In genomic region chr12:131009595-131010270, GRCh38 we compare ENCODE assay signal across 1 cellular context.
TF ChIP-seq lines count a peak whose summit lies in the region.

No MANE protein-coding gene starts in this region.

TF ChIP-seq in IMR-90, 13 proteins besides CTCF, POLR2A, EP300 and RAD21:
- TF ChIP-seq NFE2L2 (IDR thresholded peaks at IDR 0.05; ENCODE audit: low read depth, low read length) (no peak), MAZ (IDR thresholded peaks at IDR 0.05; ENCODE audit: borderline replicate concordance, low read depth, low read length) (no peak), RCOR1 (IDR thresholded peaks at IDR 0.05; ENCODE audit: insufficient replicate concordance, low read length) (no peak), CHD1 (IDR thresholded peaks at IDR 0.05; ENCODE audit: low read depth, low read length) (no peak), MAFK (IDR thresholded peaks at IDR 0.05; ENCODE audit: low read depth, low read length) (no peak), CEBPB (IDR thresholded peaks at IDR 0.05; ENCODE audit: low read depth, low read length) (no peak), RFX5 (IDR thresholded peaks at IDR 0.05; ENCODE audit: low read depth, low read length) (no peak), SMC3 (IDR thresholded peaks at IDR 0.05; ENCODE audit: low read depth, low read length) (no peak), MXI1 (IDR thresholded peaks at IDR 0.05; ENCODE audit: borderline replicate concordance, low read depth, low read length) (no peak), FOS (IDR thresholded peaks at IDR 0.05; ENCODE audit: low read depth, low read length) (no peak)
- TF ChIP-seq, protein P1, sequence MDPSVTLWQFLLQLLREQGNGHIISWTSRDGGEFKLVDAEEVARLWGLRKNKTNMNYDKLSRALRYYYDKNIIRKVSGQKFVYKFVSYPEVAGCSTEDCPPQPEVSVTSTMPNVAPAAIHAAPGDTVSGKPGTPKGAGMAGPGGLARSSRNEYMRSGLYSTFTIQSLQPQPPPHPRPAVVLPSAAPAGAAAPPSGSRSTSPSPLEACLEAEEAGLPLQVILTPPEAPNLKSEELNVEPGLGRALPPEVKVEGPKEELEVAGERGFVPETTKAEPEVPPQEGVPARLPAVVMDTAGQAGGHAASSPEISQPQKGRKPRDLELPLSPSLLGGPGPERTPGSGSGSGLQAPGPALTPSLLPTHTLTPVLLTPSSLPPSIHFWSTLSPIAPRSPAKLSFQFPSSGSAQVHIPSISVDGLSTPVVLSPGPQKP (IDR thresholded peaks at IDR 0.05; ENCODE audit: borderline replicate concordance, low read depth, low read length): no peak
- TF ChIP-seq, protein P2, sequence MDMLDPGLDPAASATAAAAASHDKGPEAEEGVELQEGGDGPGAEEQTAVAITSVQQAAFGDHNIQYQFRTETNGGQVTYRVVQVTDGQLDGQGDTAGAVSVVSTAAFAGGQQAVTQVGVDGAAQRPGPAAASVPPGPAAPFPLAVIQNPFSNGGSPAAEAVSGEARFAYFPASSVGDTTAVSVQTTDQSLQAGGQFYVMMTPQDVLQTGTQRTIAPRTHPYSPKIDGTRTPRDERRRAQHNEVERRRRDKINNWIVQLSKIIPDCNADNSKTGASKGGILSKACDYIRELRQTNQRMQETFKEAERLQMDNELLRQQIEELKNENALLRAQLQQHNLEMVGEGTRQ (IDR thresholded peaks at IDR 0.05; ENCODE audit: low read depth, low read length): no peak
